ENCODE assay signal across 8 cellular contexts in the genomic region with DNA sequence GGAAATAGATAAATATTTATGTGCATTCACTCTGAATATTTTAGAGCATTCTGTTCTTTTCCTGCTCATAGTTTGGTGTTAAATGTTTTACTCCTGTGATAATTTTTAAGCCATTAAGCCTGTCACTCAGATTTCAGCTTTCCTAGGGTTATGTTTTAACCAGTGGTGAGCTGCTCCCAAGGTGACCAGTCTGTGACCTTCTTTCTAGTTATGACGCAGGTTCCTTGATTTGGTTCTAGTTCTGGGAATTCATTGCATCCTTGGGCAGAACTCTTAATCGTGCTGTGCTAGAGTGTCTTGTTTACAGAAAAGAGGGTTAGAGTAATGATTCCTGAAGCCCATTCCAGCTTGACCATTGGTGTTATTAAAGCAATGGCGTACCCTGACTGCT. TPM values are rescaled to one million over a fixed set of nuclear protein-coding genes. Genes with fewer than 3 reads are reported as not detected.
DNase-seq lines count a peak whose midpoint lies in the region; ATAC-seq and TF ChIP-seq lines count a peak whose summit lies in the region.

No MANE protein-coding gene starts in this region.

- H3K36me3 ChIP-seq in adipocyte (ENCODE audit: control insufficient read depth, insufficient read depth, low read length, severe bottlenecking), result peaks cover 11% of the 10 kb centered on the region
- H3K36me3 ChIP-seq in skeletal muscle tissue (ENCODE audit: control insufficient read depth in 3 of 3, insufficient read depth in 3 of 3, low read length in 3 of 3), result peaks cover 7 to 9% (median 7%) of the 10 kb centered on the region in 3 donors

- H3K27me3 ChIP-seq in adipocyte (replicated peaks; ENCODE audit: control insufficient read depth, insufficient read depth, low read length) (no peaks in the 10 kb centered on the region), skeletal muscle tissue (ENCODE audit: control insufficient read depth in 3 of 3, insufficient read depth in 3 of 3, low read length in 3 of 3) (no peaks in the 10 kb centered on the region)

- H3K4me3 ChIP-seq in HFF-Myc (replicated peaks; ENCODE audit: low read depth, low read length), result peak overlapping the region; percentile 74
- peak overlapping the region; percentile 99 for H3K4me3 ChIP-seq in adipocyte (ENCODE audit: low read length)
- peak overlapping the region; percentile 92; the same call in 1 of the 2 replicates for H3K4me3 ChIP-seq in iPS-18c (ENCODE audit: insufficient read depth, low read depth, low read length)
- H3K4me3 ChIP-seq in skeletal muscle tissue (ENCODE audit: low read length in 3 of 3), result peak overlapping the region; percentile 85 to 98 (median 95)

- no peak for TF ChIP-seq CTCF in HFF-Myc (IDR thresholded peaks at IDR 0.05; ENCODE audit: low read depth, low read length, missing control alignments)

- H3K4me1 ChIP-seq in adipocyte (ENCODE audit: control insufficient read depth, insufficient read depth, low read length), result peaks cover 16% of the 10 kb centered on the region
- H3K4me1 ChIP-seq in skeletal muscle tissue (ENCODE audit: control insufficient read depth in 3 of 3, insufficient read depth in 3 of 3, low read length in 3 of 3), result peaks cover 10 to 22% (median 15%) of the 10 kb centered on the region in 3 donors

- no peak for ATAC-seq in HG02852 (IDR thresholded peaks at IDR 0.05; ENCODE audit: unreplicated experiment)
- no peak for ATAC-seq in HG02840 (IDR thresholded peaks at IDR 0.05; ENCODE audit: low FRiP score, unreplicated experiment)
- no peak for ATAC-seq in GM21619 (IDR thresholded peaks at IDR 0.05; ENCODE audit: unreplicated experiment)

- DNase-seq in HFF-Myc (ENCODE audit: extremely low read depth, low read depth), result no peak
- peak; percentile 26 for DNase-seq in adipocyte (ENCODE audit: low read depth)
- DNase-seq in NCI-H2107 (lab: John Stamatoyannopoulos, UW), result no peak

- H3K9me3 ChIP-seq in adipocyte (ENCODE audit: control insufficient read depth, low read length) (no peaks in the 10 kb centered on the region), iPS-18c (ENCODE audit: control insufficient read depth, insufficient read depth, low read length) (no peaks in the 10 kb centered on the region), skeletal muscle tissue (ENCODE audit: control insufficient read depth in 3 of 3, low read length in 3 of 3) (no peaks in the 10 kb centered on the region)

- H3K9ac ChIP-seq in adipocyte (ENCODE audit: low read length) (peak overlapping the region; percentile 97), skeletal muscle tissue (ENCODE audit: low read depth in 1 of 3, low read length in 3 of 3) (peak overlapping the region; percentile 98 to 99 (median 99))

- peak overlapping the region; percentile 100 for H3K27ac ChIP-seq in skeletal muscle tissue (ENCODE audit: low read depth, low read length)

RNA-seq across cellular contexts. Expression of gene GABARAPL1, which starts 2.2 kb away (rescaled TPM):
- total RNA-seq in skeletal muscle tissue, result 23.0 TPM

RNA-seq across cellular contexts. Expression of gene TMEM52B, which starts 36.0 kb away (rescaled TPM):
- total RNA-seq in skeletal muscle tissue, result under 0.01 TPM

RNA-seq across cellular contexts. Expression of gene OLR1, which starts 42.9 kb away (rescaled TPM):
- total RNA-seq in skeletal muscle tissue, result not detected
